Comparison of ENCODE assay signal across 8 cellular contexts in the genomic region with DNA sequence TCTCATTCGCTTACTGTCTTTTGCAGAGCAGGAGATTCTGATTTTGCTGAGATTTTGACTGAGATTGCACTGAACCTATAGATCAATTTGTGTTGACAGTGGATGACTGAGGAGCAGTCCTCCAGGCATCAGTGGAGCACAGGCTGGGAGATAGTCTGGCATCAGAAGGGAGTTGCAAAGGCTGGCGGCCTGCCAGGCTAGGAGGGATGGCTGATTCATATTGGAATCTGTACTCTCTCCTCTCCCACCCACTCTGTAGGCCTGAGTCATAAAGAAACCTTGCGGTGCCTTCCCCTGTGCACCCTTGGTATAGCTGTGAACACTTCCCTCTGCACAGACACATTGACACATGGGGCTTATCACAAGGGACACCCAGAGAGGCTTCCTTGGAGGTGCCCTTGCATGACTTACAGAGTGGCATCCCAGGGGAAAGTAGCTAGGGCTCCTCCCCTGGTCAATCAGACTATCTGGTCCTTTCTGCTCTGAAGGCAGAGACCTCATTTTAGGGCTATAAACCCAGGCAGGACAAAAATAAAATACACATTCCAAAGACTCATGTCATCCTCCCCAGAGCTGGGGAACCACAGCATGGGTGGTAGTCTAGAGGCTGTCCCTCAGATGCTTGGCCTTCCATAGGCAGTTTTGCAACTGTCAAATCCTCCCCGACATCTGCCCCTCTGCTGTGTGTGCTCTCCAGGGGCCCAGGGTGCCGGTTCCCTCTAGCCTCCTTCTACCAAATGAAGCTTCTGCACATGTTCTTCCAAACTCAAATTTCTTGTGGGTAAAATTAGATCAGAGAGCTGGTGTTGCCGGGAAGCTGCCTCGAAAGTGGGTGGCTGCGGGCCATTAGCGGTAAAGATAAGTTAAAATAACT. TPM values are rescaled to one million over a fixed set of nuclear protein-coding genes. Genes with fewer than 3 reads are reported as not detected.
DNase-seq lines count a peak whose midpoint lies in the region; ATAC-seq lines count a peak whose summit lies in the region.

No MANE protein-coding gene starts in this region.

- H3K4me3 Mint-ChIP-seq in activated naive CD8-positive, alpha-beta T cell treated with anti-CD3 and anti-CD28 coated beads for 36 hours = no peak overlapping the region

- peak; percentile 99 for ATAC-seq in HG02981 (IDR thresholded peaks at IDR 0.05; ENCODE audit: unreplicated experiment)

- peaks cover 23% of the 10 kb centered on the region for H3K4me1 Mint-ChIP-seq in activated naive CD8-positive, alpha-beta T cell treated with anti-CD3 and anti-CD28 coated beads for 36 hours

- peak overlapping the region; percentile 63 for H3K27ac Mint-ChIP-seq in activated naive CD8-positive, alpha-beta T cell treated with anti-CD3 and anti-CD28 coated beads for 36 hours

- DNase-seq in NCI-H1105 treated with DMSO at 0.1 percent for 48 hours (lab: John Stamatoyannopoulos, UW) = peak; percentile 12
- DNase-seq in NCI-H1105 (lab: John Stamatoyannopoulos, UW) = no peak
- DNase-seq in RPMI7951 (ENCODE audit: low read depth) = peak; percentile 99
- DNase-seq in activated naive CD8-positive, alpha-beta T cell treated with anti-CD3 and anti-CD28 coated beads for 36 hours = peak; percentile 84
- DNase-seq in hippocampal formation (lab: John Stamatoyannopoulos, UW) = peak; percentile 6 to 21
- peak; percentile 72 to 74 for DNase-seq in stimulated activated CD4-positive, alpha-beta T cell treated with anti-CD3 and anti-CD28 coated beads, Interleukin-4, amount 100 ng/mL, for 4 hours
- DNase-seq in UCSD-AML1 (lab: John Stamatoyannopoulos, UW; ENCODE audit: unreplicated experiment) = no peak

- H3K36me3 Mint-ChIP-seq in activated naive CD8-positive, alpha-beta T cell treated with anti-CD3 and anti-CD28 coated beads for 36 hours = no peaks in the 10 kb centered on the region

- H3K27me3 Mint-ChIP-seq in activated naive CD8-positive, alpha-beta T cell treated with anti-CD3 and anti-CD28 coated beads for 36 hours = peaks cover 8% of the 10 kb centered on the region

- no peaks in the 10 kb centered on the region for H3K9me3 Mint-ChIP-seq in activated naive CD8-positive, alpha-beta T cell treated with anti-CD3 and anti-CD28 coated beads for 36 hours

RNA-seq across cellular contexts. Expression of gene EEPD1, which starts 37.4 kb away (rescaled TPM):
- 2.5 and 5.2 TPM in 2 replicates for total RNA-seq in RPMI7951 (2014; rRNA removed; shearing (Covaris generic))
- total RNA-seq in activated naive CD8-positive, alpha-beta T cell treated with anti-CD3 and anti-CD28 coated beads for 36 hours = under 1 TPM; 0.62 to 0.82 TPM

Comparison
In these comparisons a context has a peak if more than half of its experiments do, and no peak if none do; other contexts are left out.
1. DNase-seq: peak in NCI-H1105 treated with DMSO at 0.1 percent for 48 hours (single experiment), RPMI7951 (single experiment), activated naive CD8-positive, alpha-beta T cell treated with anti-CD3 and anti-CD28 coated beads for 36 hours (single experiment), hippocampal formation (2 of 2) and stimulated activated CD4-positive, alpha-beta T cell treated with anti-CD3 and anti-CD28 coated beads, Interleukin-4, amount 100 ng/mL, for 4 hours (2 of 2); none in NCI-H1105 (single experiment) and UCSD-AML1 (single experiment).